Comparison of ENCODE assay signal across 1 cellular context in genomic region chr22:22834783-22835182, GRCh38.
TF ChIP-seq lines count a peak whose summit lies in the region.

No MANE protein-coding gene starts in this region.

TF ChIP-seq in K562, 482 proteins besides CTCF, POLR2A, EP300 and RAD21 (continued from another document):
- TF ChIP-seq MEIS2 (IDR thresholded peaks at IDR 0.05; ENCODE audit: partially characterized antibody) (no peak), RUNX1 (IDR thresholded peaks at IDR 0.05; ENCODE audit: low read depth) (no peak), BHLHE40 (IDR thresholded peaks at IDR 0.05; ENCODE audit: low read length) (no peak), USF1 (CRISPR knock-in tag; IDR thresholded peaks at IDR 0.05) (peak; percentile 39), JUND (IDR thresholded peaks at IDR 0.05; ENCODE audit: borderline replicate concordance, low read depth, low read length) (no peak), JUND (tag; IDR thresholded peaks at IDR 0.05; ENCODE audit: borderline replicate concordance, low read depth, low read length) (no peak), SP2 (IDR thresholded peaks at IDR 0.05; ENCODE audit: extremely low read depth, low read depth, low read length, poor library complexity, severe bottlenecking) (no peak), RBM34 (IDR thresholded peaks at IDR 0.05; ENCODE audit: borderline replicate concordance, insufficient read depth, low read length) (no peak), BRCA1 (IDR thresholded peaks at IDR 0.05) (no peak), BRCA1 (CRISPR knock-in tag; IDR thresholded peaks at IDR 0.05) (0 out of 2 replicates have a peak, but pooled peaks have one; percentile 92), ZNF277 (CRISPR knock-in tag; IDR thresholded peaks at IDR 0.05; ENCODE audit: borderline replicate concordance) (no peak), ETS2 (tag; IDR thresholded peaks at IDR 0.05; ENCODE audit: borderline replicate concordance, poor library complexity, severe bottlenecking) (no peak), NRF1 (conservative IDR thresholded peaks at IDR 0.05 in 1 of 2, IDR thresholded peaks at IDR 0.05 in 1 of 2) (no peak), ZFP30 (CRISPR knock-in tag; IDR thresholded peaks at IDR 0.05; ENCODE audit: borderline replicate concordance) (no peak), NCOR1 (IDR thresholded peaks at IDR 0.05) (no peak), PYGO2 (tag; IDR thresholded peaks at IDR 0.05) (no peak), FUS (optimal IDR thresholded peaks at IDR 0.05; ENCODE audit: low read depth, low read length) (no peak), C11orf30 (IDR thresholded peaks at IDR 0.05; ENCODE audit: low read depth) (no peak), ZNF586 (CRISPR knock-in tag; conservative IDR thresholded peaks at IDR 0.05) (no peak), TEAD1 (CRISPR knock-in tag; IDR thresholded peaks at IDR 0.05) (peak in 1 of 2 experiments; percentile 54; a peak in 1 of 4 replicates), ZNF77 (CRISPR knock-in tag; IDR thresholded peaks at IDR 0.05) (no peak), RERE (CRISPR knock-in tag; IDR thresholded peaks at IDR 0.05; ENCODE audit: borderline replicate concordance) (0 out of 2 replicates have a peak, but pooled peaks have one; percentile 56), ZBTB8A (IDR thresholded peaks at IDR 0.05; ENCODE audit: partially characterized antibody) (no peak), SRSF9 (IDR thresholded peaks at IDR 0.05; ENCODE audit: borderline replicate concordance, low read depth, low read length) (no peak), ZNF41 (CRISPR knock-in tag; conservative IDR thresholded peaks at IDR 0.05) (no peak), PTTG1 (tag; IDR thresholded peaks at IDR 0.05; ENCODE audit: low read depth) (no peak), ZNF408 (CRISPR knock-in tag; IDR thresholded peaks at IDR 0.05; ENCODE audit: low read depth) (no peak), PHB (CRISPR knock-in tag; IDR thresholded peaks at IDR 0.05) (no peak), ARID2 (IDR thresholded peaks at IDR 0.05) (no peak), ATF1 (CRISPR knock-in tag; IDR thresholded peaks at IDR 0.05) (no peak), ATF1 (tag; IDR thresholded peaks at IDR 0.05) (no peak), ZNF217 (CRISPR knock-in tag; IDR thresholded peaks at IDR 0.05) (no peak), PCBP1 (IDR thresholded peaks at IDR 0.05; ENCODE audit: low read depth, low read length, poor library complexity, severe bottlenecking) (no peak)
